Comparison of ENCODE assay signal across 1 cellular context in the genomic region with DNA sequence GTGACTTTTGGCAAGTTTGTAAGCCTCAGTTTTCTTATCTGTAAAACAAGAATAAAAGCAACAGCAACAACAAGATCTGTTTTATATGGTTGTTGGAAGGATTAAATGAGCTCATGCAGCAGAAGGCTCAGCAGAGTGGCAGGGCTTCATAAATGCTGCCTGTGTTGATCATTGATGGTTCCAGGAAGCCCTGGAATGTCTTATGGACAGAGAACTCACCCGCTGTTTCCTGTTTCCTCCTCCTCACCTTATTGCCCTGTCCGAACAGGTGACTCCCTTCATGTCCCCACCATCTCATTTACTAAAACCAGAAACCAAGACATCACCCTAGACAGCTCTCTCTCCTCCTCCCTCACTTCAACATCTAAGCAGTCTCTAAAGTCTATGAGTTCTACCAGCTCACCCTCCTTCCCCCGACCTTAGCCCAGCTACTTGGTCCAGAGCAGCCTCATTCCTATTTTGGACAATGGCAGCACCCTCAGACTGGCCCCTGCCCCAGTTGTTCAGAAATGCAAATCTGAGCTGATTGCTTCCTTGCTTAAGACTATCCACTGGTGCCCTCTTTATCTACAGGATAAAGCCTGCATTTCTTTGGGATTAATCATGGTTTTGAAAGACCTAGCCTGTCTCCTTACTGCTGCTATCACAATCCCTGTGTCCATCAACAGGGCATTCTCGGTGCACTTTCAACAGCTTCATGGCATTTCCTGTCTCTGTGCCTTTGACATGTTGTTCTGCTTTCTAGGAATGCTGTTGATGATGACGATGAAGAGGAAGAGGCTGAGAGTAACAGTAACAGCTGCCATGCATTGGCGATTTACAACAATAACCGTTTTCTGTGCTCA.
TF ChIP-seq lines count a peak whose summit lies in the region.

No MANE protein-coding gene starts in this region.

TF ChIP-seq in HepG2, 621 proteins besides CTCF, POLR2A, EP300 and RAD21 (continued from another document):
- TF ChIP-seq, protein P1, sequence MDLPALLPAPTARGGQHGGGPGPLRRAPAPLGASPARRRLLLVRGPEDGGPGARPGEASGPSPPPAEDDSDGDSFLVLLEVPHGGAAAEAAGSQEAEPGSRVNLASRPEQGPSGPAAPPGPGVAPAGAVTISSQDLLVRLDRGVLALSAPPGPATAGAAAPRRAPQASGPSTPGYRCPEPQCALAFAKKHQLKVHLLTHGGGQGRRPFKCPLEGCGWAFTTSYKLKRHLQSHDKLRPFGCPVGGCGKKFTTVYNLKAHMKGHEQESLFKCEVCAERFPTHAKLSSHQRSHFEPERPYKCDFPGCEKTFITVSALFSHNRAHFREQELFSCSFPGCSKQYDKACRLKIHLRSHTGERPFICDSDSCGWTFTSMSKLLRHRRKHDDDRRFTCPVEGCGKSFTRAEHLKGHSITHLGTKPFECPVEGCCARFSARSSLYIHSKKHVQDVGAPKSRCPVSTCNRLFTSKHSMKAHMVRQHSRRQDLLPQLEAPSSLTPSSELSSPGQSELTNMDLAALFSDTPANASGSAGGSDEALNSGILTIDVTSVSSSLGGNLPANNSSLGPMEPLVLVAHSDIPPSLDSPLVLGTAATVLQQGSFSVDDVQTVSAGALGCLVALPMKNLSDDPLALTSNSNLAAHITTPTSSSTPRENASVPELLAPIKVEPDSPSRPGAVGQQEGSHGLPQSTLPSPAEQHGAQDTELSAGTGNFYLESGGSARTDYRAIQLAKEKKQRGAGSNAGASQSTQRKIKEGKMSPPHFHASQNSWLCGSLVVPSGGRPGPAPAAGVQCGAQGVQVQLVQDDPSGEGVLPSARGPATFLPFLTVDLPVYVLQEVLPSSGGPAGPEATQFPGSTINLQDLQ (CRISPR knock-in tag; IDR thresholded peaks at IDR 0.05) = no peak
